In genomic region chr12:43105426-43105981, GRCh38 we compare ENCODE assay signal across 2 cellular contexts.
TF ChIP-seq lines count a peak whose summit lies in the region.

No MANE protein-coding gene starts in this region.

TF ChIP-seq in SK-N-SH, 30 proteins besides CTCF, POLR2A, EP300 and RAD21 (continues in another document):
- TF ChIP-seq RFX5 (IDR thresholded peaks at IDR 0.05; ENCODE audit: low read length) (no peak), NFIC (IDR thresholded peaks at IDR 0.05; ENCODE audit: borderline replicate concordance) (no peak), JUND (IDR thresholded peaks at IDR 0.05) (no peak), RCOR1 (IDR thresholded peaks at IDR 0.05; ENCODE audit: low read length) (peak; percentile 84), MEF2A (IDR thresholded peaks at IDR 0.05; ENCODE audit: borderline replicate concordance, low read depth) (no peak), RXRA (IDR thresholded peaks at IDR 0.05; ENCODE audit: borderline replicate concordance, low read depth) (no peak), TCF12 (IDR thresholded peaks at IDR 0.05) (0 out of 2 replicates have a peak, but pooled peaks have one; percentile 6), MXI1 (IDR thresholded peaks at IDR 0.05; ENCODE audit: low read depth, low read length) (0 out of 2 replicates have a peak, but pooled peaks have one; percentile 28), FOXJ3 (CRISPR knock-in tag; IDR thresholded peaks at IDR 0.05) (no peak), MAX (IDR thresholded peaks at IDR 0.05; ENCODE audit: low read depth) (no peak), GABPA (IDR thresholded peaks at IDR 0.05; ENCODE audit: low read depth) (no peak), GATA2 (CRISPR knock-in tag; IDR thresholded peaks at IDR 0.05) (peak; percentile 87), POLR2AphosphoS5 (IDR thresholded peaks at IDR 0.05; ENCODE audit: low read depth, low read length) (no peak), SMC3 (IDR thresholded peaks at IDR 0.05; ENCODE audit: low read depth, low read length) (no peak), FOXM1 (IDR thresholded peaks at IDR 0.05; ENCODE audit: low read depth) (no peak), SIN3A (IDR thresholded peaks at IDR 0.05; ENCODE audit: borderline replicate concordance, low read depth, low read length) (no peak), TEAD4 (IDR thresholded peaks at IDR 0.05; ENCODE audit: borderline replicate concordance, insufficient read depth) (no peak), EZH2phosphoT487 (IDR thresholded peaks at IDR 0.05; ENCODE audit: borderline replicate concordance, low read depth) (no peak), ELF1 (IDR thresholded peaks at IDR 0.05) (no peak), FOSL2 (IDR thresholded peaks at IDR 0.05; ENCODE audit: borderline replicate concordance, low read depth) (no peak), IRF3 (IDR thresholded peaks at IDR 0.05; ENCODE audit: low read depth, low read length) (no peak), YY1 (IDR thresholded peaks at IDR 0.05; ENCODE audit: low read depth) (no peak), TAF1 (IDR thresholded peaks at IDR 0.05; ENCODE audit: borderline replicate concordance, low read depth, low read length) (no peak), USF2 (IDR thresholded peaks at IDR 0.05; ENCODE audit: borderline replicate concordance, low read depth, low read length) (no peak), NRF1 (IDR thresholded peaks at IDR 0.05; ENCODE audit: low read depth, low read length) (no peak), CHD2 (IDR thresholded peaks at IDR 0.05; ENCODE audit: low read length, partially characterized antibody) (peak; percentile 65), PBX3 (IDR thresholded peaks at IDR 0.05) (no peak)
- TF ChIP-seq, protein P1, sequence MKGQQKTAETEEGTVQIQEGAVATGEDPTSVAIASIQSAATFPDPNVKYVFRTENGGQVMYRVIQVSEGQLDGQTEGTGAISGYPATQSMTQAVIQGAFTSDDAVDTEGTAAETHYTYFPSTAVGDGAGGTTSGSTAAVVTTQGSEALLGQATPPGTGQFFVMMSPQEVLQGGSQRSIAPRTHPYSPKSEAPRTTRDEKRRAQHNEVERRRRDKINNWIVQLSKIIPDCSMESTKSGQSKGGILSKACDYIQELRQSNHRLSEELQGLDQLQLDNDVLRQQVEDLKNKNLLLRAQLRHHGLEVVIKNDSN (IDR thresholded peaks at IDR 0.05; ENCODE audit: borderline replicate concordance, low read depth): no peak
- TF ChIP-seq, protein P2, sequence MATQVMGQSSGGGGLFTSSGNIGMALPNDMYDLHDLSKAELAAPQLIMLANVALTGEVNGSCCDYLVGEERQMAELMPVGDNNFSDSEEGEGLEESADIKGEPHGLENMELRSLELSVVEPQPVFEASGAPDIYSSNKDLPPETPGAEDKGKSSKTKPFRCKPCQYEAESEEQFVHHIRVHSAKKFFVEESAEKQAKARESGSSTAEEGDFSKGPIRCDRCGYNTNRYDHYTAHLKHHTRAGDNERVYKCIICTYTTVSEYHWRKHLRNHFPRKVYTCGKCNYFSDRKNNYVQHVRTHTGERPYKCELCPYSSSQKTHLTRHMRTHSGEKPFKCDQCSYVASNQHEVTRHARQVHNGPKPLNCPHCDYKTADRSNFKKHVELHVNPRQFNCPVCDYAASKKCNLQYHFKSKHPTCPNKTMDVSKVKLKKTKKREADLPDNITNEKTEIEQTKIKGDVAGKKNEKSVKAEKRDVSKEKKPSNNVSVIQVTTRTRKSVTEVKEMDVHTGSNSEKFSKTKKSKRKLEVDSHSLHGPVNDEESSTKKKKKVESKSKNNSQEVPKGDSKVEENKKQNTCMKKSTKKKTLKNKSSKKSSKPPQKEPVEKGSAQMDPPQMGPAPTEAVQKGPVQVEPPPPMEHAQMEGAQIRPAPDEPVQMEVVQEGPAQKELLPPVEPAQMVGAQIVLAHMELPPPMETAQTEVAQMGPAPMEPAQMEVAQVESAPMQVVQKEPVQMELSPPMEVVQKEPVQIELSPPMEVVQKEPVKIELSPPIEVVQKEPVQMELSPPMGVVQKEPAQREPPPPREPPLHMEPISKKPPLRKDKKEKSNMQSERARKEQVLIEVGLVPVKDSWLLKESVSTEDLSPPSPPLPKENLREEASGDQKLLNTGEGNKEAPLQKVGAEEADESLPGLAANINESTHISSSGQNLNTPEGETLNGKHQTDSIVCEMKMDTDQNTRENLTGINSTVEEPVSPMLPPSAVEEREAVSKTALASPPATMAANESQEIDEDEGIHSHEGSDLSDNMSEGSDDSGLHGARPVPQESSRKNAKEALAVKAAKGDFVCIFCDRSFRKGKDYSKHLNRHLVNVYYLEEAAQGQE (IDR thresholded peaks at IDR 0.05; ENCODE audit: low read depth, low read length): no peak

TF ChIP-seq in H1, 55 proteins besides CTCF, POLR2A, EP300 and RAD21:
- no peak for TF ChIP-seq BCL11A (IDR thresholded peaks at IDR 0.05; ENCODE audit: low read depth in 2 of 2, low read length in 2 of 2)
- no peak for TF ChIP-seq SIRT6 (IDR thresholded peaks at IDR 0.05; ENCODE audit: low read length)
- no peak for TF ChIP-seq KDM1A (IDR thresholded peaks at IDR 0.05; ENCODE audit: borderline replicate concordance, low read length)
- no peak for TF ChIP-seq BRCA1 (IDR thresholded peaks at IDR 0.05; ENCODE audit: low read depth, low read length)
- no peak for TF ChIP-seq SIN3A (conservative IDR thresholded peaks at IDR 0.05 in 1 of 2, IDR thresholded peaks at IDR 0.05 in 1 of 2; ENCODE audit: low read depth in 1 of 2, low read length in 2 of 2)
- TF ChIP-seq GABPA (IDR thresholded peaks at IDR 0.05; ENCODE audit: borderline replicate concordance, insufficient read depth, low read length): no peak
- no peak for TF ChIP-seq CHD1 (IDR thresholded peaks at IDR 0.05; ENCODE audit: low read depth, low read length)
- TF ChIP-seq, protein P3, sequence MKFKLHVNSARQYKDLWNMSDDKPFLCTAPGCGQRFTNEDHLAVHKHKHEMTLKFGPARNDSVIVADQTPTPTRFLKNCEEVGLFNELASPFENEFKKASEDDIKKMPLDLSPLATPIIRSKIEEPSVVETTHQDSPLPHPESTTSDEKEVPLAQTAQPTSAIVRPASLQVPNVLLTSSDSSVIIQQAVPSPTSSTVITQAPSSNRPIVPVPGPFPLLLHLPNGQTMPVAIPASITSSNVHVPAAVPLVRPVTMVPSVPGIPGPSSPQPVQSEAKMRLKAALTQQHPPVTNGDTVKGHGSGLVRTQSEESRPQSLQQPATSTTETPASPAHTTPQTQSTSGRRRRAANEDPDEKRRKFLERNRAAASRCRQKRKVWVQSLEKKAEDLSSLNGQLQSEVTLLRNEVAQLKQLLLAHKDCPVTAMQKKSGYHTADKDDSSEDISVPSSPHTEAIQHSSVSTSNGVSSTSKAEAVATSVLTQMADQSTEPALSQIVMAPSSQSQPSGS (IDR thresholded peaks at IDR 0.05; ENCODE audit: low read length): no peak
